In the genomic region with DNA sequence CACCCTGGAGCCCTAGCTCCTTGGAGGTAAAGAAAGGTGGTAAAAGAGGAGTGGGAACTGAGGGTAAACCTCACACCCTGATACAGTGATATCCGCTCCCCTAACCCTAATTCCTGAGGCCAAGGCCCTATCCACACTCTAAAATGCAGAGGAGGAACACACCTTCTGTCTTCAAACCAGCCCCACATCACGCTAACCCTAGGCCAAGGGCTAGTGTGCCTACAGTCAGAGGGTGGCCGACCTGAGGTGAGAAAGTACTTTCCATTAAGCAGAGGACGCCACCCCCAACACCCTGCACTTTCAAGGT, we compare ENCODE assay signal across 8 cellular contexts. TPM values are rescaled to one million over a fixed set of nuclear protein-coding genes. Genes with fewer than 3 reads are reported as not detected.
DNase-seq lines count a peak whose midpoint lies in the region; ATAC-seq and TF ChIP-seq lines count a peak whose summit lies in the region.

No MANE protein-coding gene starts in this region.

- DNase-seq in GM23248: no peak
- DNase-seq in T-cell: no peak
- DNase-seq in foreskin keratinocyte: no peak
- DNase-seq in sigmoid colon: no peak

- H3K4me1 ChIP-seq in GM23248 (ENCODE audit: insufficient read depth): peaks cover 9% of the 10 kb centered on the region
- no peaks in the 10 kb centered on the region for H3K4me1 ChIP-seq in foreskin keratinocyte
- peaks cover 0 to 42% (median 30%) of the 10 kb centered on the region in 4 donors for H3K4me1 ChIP-seq in sigmoid colon

- POLR2A ChIA-PET in T-cell (lab: Charles Lee): interaction anchor here (0.6 to 2.0 kb wide), 3 partner anchors 15 to 19 kb away, joined by 3 to 5 read pairs (median 4); partner anchors contain the start of gene FCHSD1 (in 2 of the 2)

- no peak for TF ChIP-seq POLR2A in sigmoid colon (IDR thresholded peaks at IDR 0.05)

- peaks cover 9% of the 10 kb centered on the region for H3K36me3 Mint-ChIP-seq in T-cell

- no peak for TF ChIP-seq EP300 in sigmoid colon (IDR thresholded peaks at IDR 0.05)

- H3K27me3 ChIP-seq in GM23248 (replicated peaks; ENCODE audit: insufficient read depth) (no peaks in the 10 kb centered on the region), foreskin keratinocyte (no peaks in the 10 kb centered on the region), sigmoid colon (peaks cover 0 to 17% (median 7%) of the 10 kb centered on the region in 3 donors)

- no peaks in the 10 kb centered on the region for H3K27me3 Mint-ChIP-seq in T-cell

- no peaks in the 10 kb centered on the region for H3F3A ChIP-seq in GM23248 (ENCODE audit: insufficient read depth)

- in situ Hi-C loops in GM23248 (cut with MboI): no loop called here

- H3K9me2 ChIP-seq in GM23248 (ENCODE audit: insufficient read depth): no peaks in the 10 kb centered on the region

- H3K27ac ChIP-seq in GM23248: peak overlapping the region; percentile 27; the same call in 1 of the 2 replicates
- peak overlapping the region; percentile 44 for H3K27ac ChIP-seq in foreskin keratinocyte
- H3K27ac ChIP-seq in sigmoid colon: peak overlapping the region; percentile 75 to 84 (median 77)

- H3K9me3 ChIP-seq in GM23248 (ENCODE audit: low read depth): no peaks in the 10 kb centered on the region
- H3K9me3 ChIP-seq in sigmoid colon: no peaks in the 10 kb centered on the region

- peak overlapping the region; percentile 92 for H2AFZ ChIP-seq in GM23248

- peak overlapping the region; percentile 71 to 79 for H3K27ac Mint-ChIP-seq in T-cell

- H3K79me2 ChIP-seq in GM23248 (ENCODE audit: insufficient read depth): peaks cover 56% of the 10 kb centered on the region

- H3K4me1 Mint-ChIP-seq in T-cell: peaks cover 44 to 48% (median 44%) of the 10 kb centered on the region in 3 donors

- H3K9me3 Mint-ChIP-seq in T-cell: no peaks in the 10 kb centered on the region

- no peak for TF ChIP-seq CTCF in foreskin keratinocyte (conservative IDR thresholded peaks at IDR 0.05)
- no peak for TF ChIP-seq CTCF in sigmoid colon (IDR thresholded peaks at IDR 0.05)

- ATAC-seq in T-cell (replicated peaks in 1 of 4): no peak
- ATAC-seq in foreskin keratinocyte: no peak
- ATAC-seq in HG03354 (IDR thresholded peaks at IDR 0.05; ENCODE audit: poor library complexity, severe bottlenecking, unreplicated experiment): no peak
- ATAC-seq in HG03045 (IDR thresholded peaks at IDR 0.05; ENCODE audit: unreplicated experiment): no peak
- ATAC-seq in HG03175 (IDR thresholded peaks at IDR 0.05; ENCODE audit: unreplicated experiment): no peak
- no peak for ATAC-seq in GM21360 (IDR thresholded peaks at IDR 0.05; ENCODE audit: unreplicated experiment)

- CTCF ChIA-PET in T-cell (lab: Charles Lee): interaction anchor here in 1 of 2 donors (0.5 to 6.1 kb wide), 7 partner anchors 15 to 316 kb away, joined by 3 to 62 read pairs (median 16); partner anchors contain the start of genes DIAPH1, FCHSD1 and TAF7

- H3K9ac ChIP-seq in GM23248: peak overlapping the region; percentile 88

- no peaks in the 10 kb centered on the region for H4K20me1 ChIP-seq in GM23248 (ENCODE audit: insufficient read depth)

- H3K36me3 ChIP-seq in GM23248 (ENCODE audit: low read depth) (peaks cover 2% of the 10 kb centered on the region; the same call in 1 of the 2 replicates), sigmoid colon (peaks cover 0 to 4% (median under 1%) of the 10 kb centered on the region in 4 donors)

- H3K4me3 Mint-ChIP-seq in T-cell: peak overlapping the region; percentile 84 to 92 (median 91)

- H3K4me3 ChIP-seq in GM23248 (peak overlapping the region; percentile 82), sigmoid colon (peak overlapping the region; percentile 72 to 88 (median 80))

- peak overlapping the region; percentile 80 for H3K4me2 ChIP-seq in GM23248 (ENCODE audit: unreplicated experiment)

- intact Hi-C loops in sigmoid colon (cut with DNase I): loop anchor here (1.0 kb wide), 1 partner anchor 17 kb away; no protein-coding TSS in a partner anchor

- WGBS in GM23248 (ENCODE audit: low coverage in 1 of 2, low lambda C conversion rate in 2 of 2, missing lambda C conversion rate in 2 of 2), 2 experiments: 2% methylated on average over 4 of the region's 4 CpGs
- WGBS in sigmoid colon, 2 donors: 1 to 9% methylated on average over 4 of the region's 4 CpGs

RNA-seq across cellular contexts. Expression of gene HDAC3, which starts 0.6 kb away (rescaled TPM):
- 43.8 and 53.2 TPM in 2 replicates for total RNA-seq in GM23248 (2014; rRNA removed; shearing (Covaris generic))
- 59.0 and 62.9 TPM in 2 replicates for polyA plus RNA-seq in GM23248 (2016; fragmentation: Nextera tagmentation; extraction: Ambion mirVana)
- total RNA-seq in T-cell: 10 to 100 TPM; 68.5 to 78.5 (median 73.8) TPM
- total RNA-seq in foreskin keratinocyte: 64.1 and 67.5 TPM in 2 replicates
- 65.9 and 71.7 TPM in 2 replicates for polyA plus RNA-seq in foreskin keratinocyte
- 10 to 100 TPM; 32.4 to 51.5 (median 38.2) TPM for total RNA-seq in sigmoid colon
- 10 to 100 TPM; 33.0 to 51.1 (median 37.7) TPM for polyA plus RNA-seq in sigmoid colon

RNA-seq across cellular contexts. Expression of gene RELL2, which starts 0.7 kb away (rescaled TPM):
- 2.8 and 3.8 TPM in 2 replicates for total RNA-seq in GM23248 (2014; rRNA removed; shearing (Covaris generic))
- polyA plus RNA-seq in GM23248 (2016; fragmentation: Nextera tagmentation; extraction: Ambion mirVana) (2.1 and 2.9 TPM in 2 replicates), foreskin keratinocyte (16.7 and 21.5 TPM in 2 replicates), sigmoid colon (10 to 100 TPM in 1 of 3 donors, 1 to 10 TPM in 2; 2.4 to 10.5 (median 3.5) TPM)
- total RNA-seq in T-cell (10 to 100 TPM; 15.3 to 30.7 (median 26.0) TPM), foreskin keratinocyte (16.3 and 20.3 TPM in 2 replicates), sigmoid colon (1 to 10 TPM in 3 of 4 donors, under 1 TPM in 1; 0.99 to 6.1 (median 2.1) TPM)

RNA-seq across cellular contexts. Expression of gene FCHSD1, which starts 15.2 kb away (rescaled TPM):
- total RNA-seq in GM23248 (2014; rRNA removed; shearing (Covaris generic)): 24.4 and 32.0 TPM in 2 replicates
- polyA plus RNA-seq in GM23248 (2016; fragmentation: Nextera tagmentation; extraction: Ambion mirVana): 21.8 and 23.8 TPM in 2 replicates
- 100 to 1,000 TPM in 3 of 5 donors, 10 to 100 TPM in 2; 68.5 to 103 (median 101) TPM for total RNA-seq in T-cell
- total RNA-seq in foreskin keratinocyte: 13.5 and 14.6 TPM in 2 replicates
- polyA plus RNA-seq in foreskin keratinocyte: 9.8 and 11.3 TPM in 2 replicates
- 10 to 100 TPM; 12.1 to 31.3 (median 20.3) TPM for total RNA-seq in sigmoid colon
- polyA plus RNA-seq in sigmoid colon: 10 to 100 TPM in 1 of 3 donors, 1 to 10 TPM in 2; 3.0 to 22.6 (median 4.4) TPM

RNA-seq across cellular contexts. Expression of gene DIAPH1, which starts 17.3 kb away (rescaled TPM):
- total RNA-seq in GM23248 (2014; rRNA removed; shearing (Covaris generic)): 26.0 and 34.5 TPM in 2 replicates
- polyA plus RNA-seq in GM23248 (2016; fragmentation: Nextera tagmentation; extraction: Ambion mirVana) (33.7 and 34.4 TPM in 2 replicates), foreskin keratinocyte (118 and 134 TPM in 2 replicates), sigmoid colon (100 to 1,000 TPM in 1 of 3 donors, 10 to 100 TPM in 2; 54.1 to 105 (median 78.0) TPM)
- total RNA-seq in T-cell (100 to 1,000 TPM; 190 to 271 (median 211) TPM), foreskin keratinocyte (146 TPM in 2 replicates), sigmoid colon (10 to 100 TPM; 14.4 to 26.9 (median 19.8) TPM)

RNA-seq across cellular contexts. Expression of gene ARAP3, which starts 46.0 kb away (rescaled TPM):
- total RNA-seq in GM23248 (2014; rRNA removed; shearing (Covaris generic)): 2.2 and 3.9 TPM in 2 replicates
- polyA plus RNA-seq in GM23248 (2016; fragmentation: Nextera tagmentation; extraction: Ambion mirVana) (2.2 TPM in 2 replicates), foreskin keratinocyte (3.7 and 5.0 TPM in 2 replicates), sigmoid colon (1 to 10 TPM; 1.2 to 7.0 (median 2.4) TPM)
- total RNA-seq in T-cell (10 to 100 TPM in 3 of 5 donors, 1 to 10 TPM in 2; 1.2 to 25.6 (median 20.5) TPM), foreskin keratinocyte (4.8 and 7.0 TPM in 2 replicates), sigmoid colon (1 to 10 TPM; 3.3 to 7.8 (median 3.8) TPM)

Comparison
In these comparisons a context has a peak if more than half of its experiments do, and no peak if none do; other contexts are left out.
1. H3K27ac ChIP-seq: peak in every context shown above with its lines; median percentile 77 in sigmoid colon; 44 in foreskin keratinocyte; 27 in GM23248.